26 cellular contexts compared by ENCODE assay signal in the genomic region with DNA sequence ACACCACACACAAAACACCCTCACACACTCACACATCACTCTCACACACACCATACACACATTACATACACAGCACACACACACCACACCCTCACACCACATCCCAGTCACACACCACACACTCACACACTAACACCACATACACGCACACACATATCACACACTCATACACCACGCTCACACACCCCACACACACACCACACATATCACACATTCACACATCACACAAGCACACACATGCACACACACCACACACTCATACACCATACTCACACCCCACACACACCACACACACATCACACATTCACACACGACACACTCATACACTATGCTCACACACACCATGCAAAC. TPM values are rescaled to one million over a fixed set of nuclear protein-coding genes. Genes with fewer than 3 reads are reported as not detected.
DNase-seq lines count a peak whose midpoint lies in the region; ATAC-seq, FAIRE-seq and TF ChIP-seq lines count a peak whose summit lies in the region.
"Had no signal": no experiment of that assay in that cellular context is flagged by ENCODE, and none has a peak within 500 bp of the region (broad histone marks: within the 10 kb centered on the region; RNA-seq: fewer than 3 reads in every experiment).

No MANE protein-coding gene starts in this region.

- H3F3A ChIP-seq in neural cell (ENCODE audit: insufficient read depth, low read length, poor library complexity, severe bottlenecking) = no peaks in the 10 kb centered on the region

- H2BK5ac ChIP-seq in H1 (ENCODE audit: low read depth, low read length) = no peak overlapping the region

- TF ChIP-seq POLR2A in HepG2 (IDR thresholded peaks at IDR 0.05; ENCODE audit: insufficient read depth in 1 of 2, low read depth in 2 of 2, low read length in 2 of 2) (no peak), right lobe of liver (IDR thresholded peaks at IDR 0.05) (no peak), H1 (IDR thresholded peaks at IDR 0.05; ENCODE audit: control extremely low read depth in 1 of 2, low read depth in 2 of 2, low read length in 2 of 2) (no peak)

- in situ Hi-C loops in HepG2 (cut with HindIII; ENCODE audit: extremely low pct_ligation_motif_present, low pct_unique_long_range_greater_than_20kb) = no loop called here

- ATAC-seq in HepG2 (no peak), right lobe of liver (no peak), left colon (no peak)
- ATAC-seq: gastroesophageal sphincter; HCT116; naive thymus-derived CD4-positive, alpha-beta T cell had no signal

- H4K91ac ChIP-seq in H1 (replicated peaks; ENCODE audit: insufficient read length, low read length) = peak overlapping the region; percentile 96

- H3K27ac ChIP-seq in HepG2 (ENCODE audit: extremely low read length, insufficient read depth, low read length) (no peak overlapping the region), right lobe of liver (no peak overlapping the region), H1 (ENCODE audit: low read depth, low read length) (no peak overlapping the region), neural cell (ENCODE audit: low read length) (no peak overlapping the region)
- H3K27ac ChIP-seq: gastroesophageal sphincter, hepatocyte, PC-9, upper lobe of right lung had no signal

- H3K4me2 ChIP-seq in HepG2 (ENCODE audit: low read depth, low read length) (no peak overlapping the region), H1 (ENCODE audit: insufficient read depth in 1 of 2, low read depth in 2 of 2, low read length in 2 of 2) (peak overlapping the region; percentile 66 to 79), neural cell (ENCODE audit: low read length) (no peak overlapping the region)
- H3K4me2 ChIP-seq: PC-9 had no signal

- no peak overlapping the region; the same call in 1 of the 2 replicates for H4K8ac ChIP-seq in H1 (ENCODE audit: extremely low read depth, insufficient read depth, low read length)

- H3K79me1 ChIP-seq in H1 (ENCODE audit: low read depth, low read length) = peaks cover 4% of the 10 kb centered on the region; the same call in 1 of the 2 replicates

- POLR2A ChIA-PET in HepG2 (lab: Yijun Ruan, JAX) = no interaction called here
- POLR2A ChIA-PET in H1 (lab: Charles Lee; ENCODE audit: partially characterized antibody) = no interaction called here

- H3K14ac ChIP-seq in H1 (ENCODE audit: insufficient read length) = no peak overlapping the region

- CTCF ChIA-PET in HepG2 (lab: Yijun Ruan, JAX; ENCODE audit: low intra/inter-chr PET ratio, low total read pairs) = no interaction called here
- CTCF ChIA-PET in H1 (lab: Charles Lee; ENCODE audit: partially characterized antibody) = interaction anchor here (0.7 kb wide), 1 partner anchor 18 kb away, joined by 3 read pairs; no protein-coding TSS in a partner anchor

- peaks cover 22% of the 10 kb centered on the region for H3K23me2 ChIP-seq in H1 (ENCODE audit: low read depth, low read length)

- H4K5ac ChIP-seq in H1 (ENCODE audit: insufficient read length, low read depth, low read length) = no peak overlapping the region

- H3K4me3 ChIP-seq in HepG2 (replicated peaks in 1 of 3; ENCODE audit: insufficient read depth in 1 of 3, low read depth in 2 of 3, low read length in 3 of 3) (no peak overlapping the region), right lobe of liver (no peak overlapping the region), H1 (ENCODE audit: extremely low read depth in 1 of 4, insufficient read depth in 2 of 4, low read depth in 3 of 4, low read length in 4 of 4) (peak overlapping the region in 2 of 4 experiments; percentile 40 to 53; a peak in 4 of 8 replicates), neural cell (ENCODE audit: low read length) (peak overlapping the region; percentile 57)
- H3K4me3 ChIP-seq: hepatocyte, PC-9 had no signal

- H2BK120ac ChIP-seq in H1 (replicated peaks; ENCODE audit: low read depth, low read length) = no peak overlapping the region

- H3K27me3 ChIP-seq in HepG2 (ENCODE audit: control insufficient read depth in 1 of 2, insufficient read depth in 2 of 2, low read length in 2 of 2) (peaks cover 4 to 29% of the 10 kb centered on the region in 2 experiments), right lobe of liver (no peaks in the 10 kb centered on the region), H1 (replicated peaks in 1 of 4; ENCODE audit: control insufficient read depth in 3 of 4, extremely low read depth in 1 of 4, insufficient read depth in 3 of 4, low read length in 3 of 4) (peaks cover 28 to 66% (median 52%) of the 10 kb centered on the region in 4 experiments), neural cell (ENCODE audit: insufficient read depth, low read depth, low read length) (peaks cover 4% of the 10 kb centered on the region)

- H3K4me1 ChIP-seq in HepG2 (ENCODE audit: insufficient read depth, low read length) (no peaks in the 10 kb centered on the region), right lobe of liver (peaks cover 0 to 5% (median 0%) of the 10 kb centered on the region in 4 donors), H1 (replicated peaks in 1 of 4; ENCODE audit: control insufficient read depth in 3 of 4, insufficient read depth in 4 of 4, low read length in 3 of 4) (peaks cover 0 to 9% (median 4%) of the 10 kb centered on the region in 4 experiments; a peak in 4 of 7 replicates)
- H3K4me1 ChIP-seq: prostate gland had no signal

- no peak overlapping the region for H2AFZ ChIP-seq in HepG2 (ENCODE audit: low read length)
- H2AFZ ChIP-seq in H1 (ENCODE audit: low read length) = no peak overlapping the region
- no peak overlapping the region for H2AFZ ChIP-seq in neural cell (ENCODE audit: low read depth, low read length)
- H2AFZ ChIP-seq: hepatocyte, PC-9 had no signal

- no peak for TF ChIP-seq EP300 in HepG2 (IDR thresholded peaks at IDR 0.05; ENCODE audit: low read depth in 2 of 2, low read length in 2 of 2)
- no peak for TF ChIP-seq EP300 in HepG2 (CRISPR knock-in tag; IDR thresholded peaks at IDR 0.05; ENCODE audit: borderline replicate concordance)
- TF ChIP-seq EP300 in H1 (IDR thresholded peaks at IDR 0.05; ENCODE audit: borderline replicate concordance in 1 of 2, low read depth in 2 of 2, low read length in 2 of 2) = no peak
- TF ChIP-seq EP300 in neural cell (conservative IDR thresholded peaks at IDR 0.05; ENCODE audit: poor library complexity, severe bottlenecking) = no peak

- no peak for DNase-seq in HepG2 (ENCODE audit: low spot score)
- DNase-seq in right lobe of liver = no peak
- DNase-seq in H1 (ENCODE audit: low read depth in 1 of 2, low spot score in 2 of 2) = no peak
- no peak for DNase-seq in left colon
- DNase-seq in HK-2 (ENCODE audit: unreplicated experiment) = no peak
- no peak for DNase-seq in Ammon's horn (ENCODE audit: low spot score)
- DNase-seq in central memory CD4-positive, alpha-beta T cell = no peak
- DNase-seq: activated CD4-positive, CD25-positive, alpha-beta regulatory T cell treated with anti-CD3 and anti-CD28 coated beads, Interleukin-2, amount 50 U/mL, for 72 hours; activated naive CD4-positive, alpha-beta T cell; AML-193; DMS 273 treated with DMSO at 0.1 percent for 48 hours; EL; NCI-H226; nucleus accumbens; PC-9; stimulated activated naive B cell treated with anti-CD40 and anti-IgM and Interleukin-4, amounts not matched to agents 10 μg/mL and 1 μg/mL and 100 μg/mL, for 72 hours; upper lobe of right lung had no signal

- H3K9me2 ChIP-seq in neural cell (ENCODE audit: insufficient read depth, low read length) = no peaks in the 10 kb centered on the region

- H4K20me1 ChIP-seq in HepG2 (ENCODE audit: insufficient read depth, low read length) = peaks cover 3% of the 10 kb centered on the region; the same call in 1 of the 2 replicates
- H4K20me1 ChIP-seq in H1 (replicated peaks in 1 of 2; ENCODE audit: control insufficient read depth in 1 of 2, insufficient read depth in 2 of 2, low read length in 2 of 2) = peaks cover 12 to 18% of the 10 kb centered on the region in 2 experiments
- peaks cover 5% of the 10 kb centered on the region for H4K20me1 ChIP-seq in neural cell (ENCODE audit: insufficient read depth)

- H3K79me2 ChIP-seq in HepG2 (ENCODE audit: insufficient read depth, low read length) (no peaks in the 10 kb centered on the region), H1 (ENCODE audit: control insufficient read depth in 1 of 2, insufficient read depth in 2 of 2, low read length in 2 of 2) (no peaks in the 10 kb centered on the region; a peak in 1 of 4 replicates), neural cell (replicated peaks; ENCODE audit: insufficient read depth, low read length) (peaks cover 22% of the 10 kb centered on the region)
- H3K79me2 ChIP-seq: hepatocyte had no signal

- 94% methylated on average over 3 of the region's 3 CpGs for WGBS in HepG2 (ENCODE audit: low lambda C conversion rate)
- WGBS in right lobe of liver (ENCODE audit: insufficient coverage, low coverage, low lambda C conversion rate, missing lambda C conversion rate) = 100% methylated on average over 3 of the region's 3 CpGs
- 89 to 100% methylated on average over 3 of the region's 3 CpGs for WGBS in H1 (ENCODE audit: extremely low coverage in 1 of 2, insufficient coverage in 1 of 2, insufficient read length in 1 of 2, insufficient replicate concordance in 2 of 2, low coverage in 1 of 2, low lambda C conversion rate in 2 of 2, missing lambda C conversion rate in 1 of 2), 2 experiments

- TF ChIP-seq RAD21 in HepG2 (CRISPR knock-in tag; IDR thresholded peaks at IDR 0.05) (no peak), H1 (IDR thresholded peaks at IDR 0.05 in 1 of 2, conservative IDR thresholded peaks at IDR 0.05 in 1 of 2; ENCODE audit: low read depth in 2 of 2, low read length in 2 of 2) (no peak), neural cell (conservative IDR thresholded peaks at IDR 0.05) (no peak)

- H3K56ac ChIP-seq in H1 (replicated peaks; ENCODE audit: insufficient read length, low read depth, low read length) = peak overlapping the region; percentile 100

- FAIRE-seq in HepG2 (lab: Jason Lieb, UNC) = peak; percentile 63
- FAIRE-seq in H1 (lab: Jason Lieb, UNC) = no peak

- peak overlapping the region; percentile 88 for H3K4ac ChIP-seq in H1 (replicated peaks; ENCODE audit: insufficient read length, low read depth, low read length)

- H3K9me3 ChIP-seq in HepG2 (ENCODE audit: low read length) (no peaks in the 10 kb centered on the region), right lobe of liver (no peaks in the 10 kb centered on the region), H1 (ENCODE audit: insufficient read depth in 2 of 2, low read depth in 1 of 2, low read length in 1 of 2) (no peaks in the 10 kb centered on the region), neural cell (ENCODE audit: low read length) (no peaks in the 10 kb centered on the region)
- H3K9me3 ChIP-seq: prostate gland, upper lobe of right lung had no signal

- TF ChIP-seq CTCF in HepG2 (CRISPR knock-in tag; IDR thresholded peaks at IDR 0.05) = no peak
- TF ChIP-seq CTCF in right lobe of liver (IDR thresholded peaks at IDR 0.05) = no peak
- no peak for TF ChIP-seq CTCF in H1 (IDR thresholded peaks at IDR 0.05; ENCODE audit: control extremely low read depth in 1 of 3, insufficient read depth in 1 of 3, low read depth in 1 of 3, low read length in 3 of 3)
- no peak for TF ChIP-seq CTCF in neural cell (IDR thresholded peaks at IDR 0.05; ENCODE audit: poor library complexity, severe bottlenecking)

- H3K23ac ChIP-seq in H1 (ENCODE audit: insufficient read length) = peak overlapping the region; percentile 100

- H2BK12ac ChIP-seq in H1 (ENCODE audit: low read depth, low read length) = peak overlapping the region; percentile 51; the same call in 1 of the 2 replicates

- no TSS peak for BruUV-seq in HepG2 (replicated peaks; lab: Mats Ljungman, UMichigan)

- H2BK20ac ChIP-seq in H1 (ENCODE audit: low read length) = no peak overlapping the region

- intact Hi-C loops in HepG2 (cut with micrococcal nuclease; ENCODE audit: unreplicated experiment) (no loop called here), right lobe of liver (cut with DNase I) (no loop called here), left colon (cut with DNase I, micrococcal nuclease) (no loop called here)

- no peak overlapping the region for H3K18ac ChIP-seq in H1 (ENCODE audit: extremely low read depth, low read length)

- peak overlapping the region; percentile 36; the same call in 1 of the 2 replicates for H2BK15ac ChIP-seq in H1 (ENCODE audit: low read length)

- H2AK5ac ChIP-seq in H1 (ENCODE audit: low read depth, low read length) = peak overlapping the region; percentile 96

- H3K36me3 ChIP-seq in HepG2 (replicated peaks in 1 of 2; ENCODE audit: control insufficient read depth in 1 of 2, insufficient read depth in 2 of 2, low read length in 2 of 2) (no peaks in the 10 kb centered on the region), right lobe of liver (no peaks in the 10 kb centered on the region), H1 (ENCODE audit: control insufficient read depth in 2 of 4, insufficient read depth in 4 of 4, low read length in 3 of 4) (no peaks in the 10 kb centered on the region; a peak in 2 of 8 replicates), neural cell (ENCODE audit: insufficient read depth, low read length) (no peaks in the 10 kb centered on the region)
- H3K36me3 ChIP-seq: gastroesophageal sphincter, prostate gland, upper lobe of right lung had no signal

- no peak overlapping the region for H3K9ac ChIP-seq in HepG2 (ENCODE audit: insufficient read depth, low read depth, low read length)
- 0 out of 7 replicates have a peak overlapping the region, but pooled peaks of 1 of the 4 experiments have one; percentile 1 for H3K9ac ChIP-seq in H1 (replicated peaks in 1 of 4; ENCODE audit: extremely low read depth in 1 of 4, low read depth in 3 of 4, low read length in 3 of 4)
- peak overlapping the region; percentile 43 for H3K9ac ChIP-seq in neural cell (ENCODE audit: low read length)

RNA-seq across cellular contexts. Expression of a gene that starts 0.5 kb away (rescaled TPM):
- total RNA-seq in HepG2 (2016; rRNA removed; fragmentation: Illumina TruSeq; extraction: Trizol) (not detected in 2 replicates), right lobe of liver (under 1 TPM; 0.20 to 0.74 (median 0.54) TPM), left colon (under 1 TPM; 0.15 to 0.73 TPM)
- total RNA-seq in HepG2 (2016; cell fraction: cytosol; rRNA removed; fragmentation: Illumina TruSeq; extraction: Trizol; ENCODE audit: low read depth) = not detected in 2 replicates
- not detected in 2 replicates for total RNA-seq in HepG2 (2016; cell fraction: insoluble cytoplasmic fraction; rRNA removed; fragmentation: Illumina TruSeq; extraction: Trizol)
- total RNA-seq in HepG2 (2016; cell fraction: membrane; rRNA removed; fragmentation: Illumina TruSeq; extraction: Trizol) = not detected in 2 replicates
- not detected in 2 replicates for total RNA-seq in HepG2 (2016; cell fraction: nucleus; rRNA removed; fragmentation: Illumina TruSeq; extraction: Trizol)
- polyA plus RNA-seq in HepG2 (2011; rRNA removed) (not detected in 2 replicates), H1 (2011; rRNA removed) (0.65 and 0.72 TPM in 2 replicates), neural cell (12.9 and 13.8 TPM in 2 replicates)
- not detected in 2 replicates for polyA plus RNA-seq in HepG2 (2011; cell fraction: cytosol; rRNA removed)
- not detected in 2 replicates for polyA plus RNA-seq in HepG2 (2011; cell fraction: nucleus; rRNA removed)
- polyA plus RNA-seq in HepG2 (2012) = not detected in 2 replicates
- not detected in 2 replicates for polyA plus RNA-seq in HepG2 (2016; cell fraction: cytosol; fragmentation: Illumina TruSeq; extraction: Trizol; ENCODE audit: low read depth)
- polyA plus RNA-seq in HepG2 (2016; cell fraction: insoluble cytoplasmic fraction; fragmentation: Illumina TruSeq; extraction: Trizol; ENCODE audit: low read depth) = not detected in 2 replicates
- polyA plus RNA-seq in HepG2 (2016; cell fraction: membrane; fragmentation: Illumina TruSeq; extraction: Trizol; ENCODE audit: low read depth) = not detected in 2 replicates
- not detected in 2 replicates for polyA plus RNA-seq in HepG2 (2016; cell fraction: nucleus; fragmentation: Illumina TruSeq; extraction: Trizol; ENCODE audit: insufficient read depth, low read depth)
- not detected in 2 replicates for polyA minus RNA-seq in HepG2 (2011; rRNA and poly(A)+ RNA removed; ENCODE audit: low replicate concordance)
- not detected in 2 replicates for polyA minus RNA-seq in HepG2 (2011; cell fraction: cytosol; rRNA and poly(A)+ RNA removed)
- polyA minus RNA-seq in HepG2 (2011; cell fraction: nucleus; rRNA and poly(A)+ RNA removed) = not detected in 2 replicates
- total RNA-seq in H1 (2021; fragmentation: NEBNext Ultra II Directional; extraction: Animal tissue kit (Norgen Biotek cat#: 25700)) = 0.43 and 0.44 TPM in 2 replicates
- 0.72 TPM for polyA plus RNA-seq in H1 (2011; cell fraction: cytosol; rRNA removed)
- polyA plus RNA-seq in H1 (2011; cell fraction: nucleus; rRNA removed) = 0.78 TPM
- polyA plus RNA-seq in H1 (2012, experiment 1 of 2) = 0.43 to 0.56 TPM (median 0.51 TPM) in 4 replicates
- 0.34 TPM for polyA plus RNA-seq in H1 (2012, experiment 2 of 2)
- 0.22 TPM for polyA plus RNA-seq in H1 (2013, experiment 1 of 2)
- 0.18 TPM for polyA plus RNA-seq in H1 (2013, experiment 2 of 2)
- polyA minus RNA-seq in H1 (2011; rRNA and poly(A)+ RNA removed) = 0.46 and 0.66 TPM in 2 replicates
- polyA minus RNA-seq in H1 (2011; cell fraction: cytosol; rRNA and poly(A)+ RNA removed) = 0.22 TPM
- 0.40 TPM for polyA minus RNA-seq in H1 (2011; cell fraction: nucleus; rRNA and poly(A)+ RNA removed)
- polyA minus RNA-seq in neural cell = 14.9 and 15.6 TPM in 2 replicates
- total RNA-seq: activated CD4-positive, alpha-beta memory T cell treated with anti-CD3 and anti-CD28 coated beads for 36 hours; fibroblast of lung; PC-9; upper lobe of right lung had no signal
- polyA plus RNA-seq: fibroblast of lung; hepatocyte; IgD-negative memory B cell; naive thymus-derived CD4-positive, alpha-beta T cell had no signal

Comparison
In these comparisons a context has a peak if more than half of its experiments do, and no peak if none do; other contexts are left out.
1. H3K4me2 ChIP-seq: peak in H1 (2 of 2); none in HepG2 (single experiment) and neural cell (single experiment).